In the genomic region with DNA sequence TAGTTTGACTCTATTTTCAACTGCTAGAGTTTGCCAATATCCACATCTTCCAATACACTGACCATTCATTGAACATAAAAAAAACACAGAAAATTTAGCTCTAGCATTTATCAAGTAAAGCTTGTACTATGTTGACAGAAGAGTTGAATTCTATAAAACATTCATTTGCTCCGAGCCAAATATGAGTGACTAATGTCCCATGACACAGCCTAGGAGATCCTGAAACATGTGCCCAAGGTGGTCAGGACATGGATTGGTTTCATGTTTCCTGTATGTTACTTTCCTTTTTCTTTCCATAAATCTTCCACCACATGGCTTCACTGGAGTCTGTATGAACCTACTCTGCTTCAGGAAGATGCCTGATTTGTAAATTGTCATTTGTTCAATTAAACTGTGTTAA, we compare ENCODE assay signal across 34 cellular contexts.
"Had no signal": no experiment of that assay in that cellular context is flagged by ENCODE, and none has a peak within 500 bp of the region (broad histone marks: within the 10 kb centered on the region; RNA-seq: fewer than 3 reads in every experiment).

No MANE protein-coding gene starts in this region.

- H3K27me3 Mint-ChIP-seq: activated CD4-positive, alpha-beta memory T cell treated with anti-CD3 and anti-CD28 coated beads, Interleukin-2, amount 10 ng/mL, durations not matched to agents 7 days and 5 days; activated CD8-positive, alpha-beta memory T cell treated with anti-CD3 and anti-CD28 coated beads, Interleukin-2, amount 10 ng/mL, durations not matched to agents 7 days and 5 days; activated naive CD4-positive, alpha-beta T cell treated with anti-CD3 and anti-CD28 coated beads, Interleukin-2, amount 50 U/mL, for 24 hours; activated naive CD8-positive, alpha-beta T cell treated with anti-CD3 and anti-CD28 coated beads, Interleukin-2, amount 10 ng/mL, durations not matched to agents 7 days and 5 days; activated T-helper 17 cell treated with anti-CD3 and anti-CD28 coated beads, Interleukin-2, amount 50 U/mL, for 72 hours; T-cell; T-helper 17 cell had no signal

- H3K36me3 ChIP-seq: ascending aorta, Peyer's patch, WERI-Rb-1 had no signal

- H3K27ac ChIP-seq: ascending aorta, Peyer's patch, WERI-Rb-1 had no signal

- H3K9me3 Mint-ChIP-seq: activated naive CD8-positive, alpha-beta T cell treated with anti-CD3 and anti-CD28 coated beads, Interleukin-2, amount 10 ng/mL, durations not matched to agents 7 days and 5 days had no signal

- H3K4me1 Mint-ChIP-seq: activated CD4-positive, alpha-beta memory T cell treated with anti-CD3 and anti-CD28 coated beads, Interleukin-2, amount 10 ng/mL, durations not matched to agents 7 days and 5 days; activated CD8-positive, alpha-beta memory T cell treated with anti-CD3 and anti-CD28 coated beads, Interleukin-2, amount 10 ng/mL, durations not matched to agents 7 days and 5 days; activated naive CD4-positive, alpha-beta T cell treated with anti-CD3 and anti-CD28 coated beads, Interleukin-2, amount 50 U/mL, for 24 hours; activated naive CD8-positive, alpha-beta T cell treated with anti-CD3 and anti-CD28 coated beads, Interleukin-2, amount 10 ng/mL, durations not matched to agents 7 days and 5 days; activated T-helper 17 cell treated with anti-CD3 and anti-CD28 coated beads, Interleukin-2, amount 50 U/mL, for 72 hours; T-cell; T-helper 17 cell had no signal

- H3K4me3 Mint-ChIP-seq: activated CD4-positive, alpha-beta memory T cell treated with anti-CD3 and anti-CD28 coated beads, Interleukin-2, amount 10 ng/mL, durations not matched to agents 7 days and 5 days; activated CD8-positive, alpha-beta memory T cell treated with anti-CD3 and anti-CD28 coated beads, Interleukin-2, amount 10 ng/mL, durations not matched to agents 7 days and 5 days; activated naive CD4-positive, alpha-beta T cell treated with anti-CD3 and anti-CD28 coated beads, Interleukin-2, amount 50 U/mL, for 24 hours; activated naive CD8-positive, alpha-beta T cell treated with anti-CD3 and anti-CD28 coated beads, Interleukin-2, amount 10 ng/mL, durations not matched to agents 7 days and 5 days; activated T-cell treated with anti-CD3 and anti-CD28 coated beads, Interleukin-2, amount 50 U/mL, for 72 hours; activated T-helper 17 cell treated with anti-CD3 and anti-CD28 coated beads, Interleukin-2, amount 50 U/mL, for 72 hours; T-cell; T-helper 17 cell had no signal

- H3K9me3 ChIP-seq: ascending aorta, Peyer's patch had no signal

- DNase-seq: activated CD4-positive, alpha-beta memory T cell treated with anti-CD3 and anti-CD28 coated beads, Interleukin-2, amount 10 ng/mL, durations not matched to agents 7 days and 5 days; activated CD4-positive, alpha-beta T cell treated with anti-CD3 and anti-CD28 coated beads for 1 hour; activated CD4-positive, alpha-beta T cell treated with anti-CD3 and anti-CD28 coated beads for 48 hours; activated CD4-positive, CD25-positive, alpha-beta regulatory T cell; activated CD8-positive, alpha-beta memory T cell treated with anti-CD3 and anti-CD28 coated beads for 24 hours; activated CD8-positive, alpha-beta memory T cell treated with anti-CD3 and anti-CD28 coated beads, Interleukin-2, amount 10 ng/mL, durations not matched to agents 7 days and 5 days; activated CD8-positive, alpha-beta memory T cell treated with anti-CD3 and anti-CD28 coated beads, Interleukin-2, amount 50 U/mL, for 48 hours; activated effector memory CD4-positive, alpha-beta T cell treated with anti-CD3 and anti-CD28 coated beads, Interleukin-2, amount 50 U/mL, for 16 hours; activated naive CD4-positive, alpha-beta T cell; activated naive CD8-positive, alpha-beta T cell treated with anti-CD3 and anti-CD28 coated beads, Interleukin-2, amount 10 ng/mL, durations not matched to agents 7 days and 5 days; activated T-cell treated with anti-CD3 and anti-CD28 coated beads, Interleukin-2, amount 50 U/mL, for 72 hours; amygdala; caudate nucleus; cerebellar nuclear complex; MM.1S; MV-4-11; NCI-H1092; NCI-H1436 treated with DMSO at 0.1 percent for 48 hours; NCI-H1694 treated with DMSO at 0.1 percent for 48 hours; NCI-H2029; NCI-H345; NCI-H524 treated with DMSO at 0.1 percent for 48 hours; Peyer's patch; RPMI8226; SIG-M5; T-cell; T-helper 17 cell; T-helper 9 cell; WERI-Rb-1 had no signal

- ATAC-seq: activated CD8-positive, alpha-beta memory T cell treated with anti-CD3 and anti-CD28 coated beads, Interleukin-2, amount 10 ng/mL, durations not matched to agents 7 days and 5 days; activated T-cell treated with anti-CD3 and anti-CD28 coated beads, Interleukin-2, amount 50 U/mL, for 72 hours; activated T-helper 17 cell treated with anti-CD3 and anti-CD28 coated beads, Interleukin-2, amount 50 U/mL, for 72 hours; Right ventricle myocardium inferior; SK-N-SH treated with all-trans-retinoic acid at 6 μM for 48 hours; T-cell; T-helper 17 cell had no signal

- H3K27me3 ChIP-seq: ascending aorta, Peyer's patch had no signal

- H3K27ac Mint-ChIP-seq: activated CD4-positive, alpha-beta memory T cell treated with anti-CD3 and anti-CD28 coated beads, Interleukin-2, amount 10 ng/mL, durations not matched to agents 7 days and 5 days; activated CD8-positive, alpha-beta memory T cell treated with anti-CD3 and anti-CD28 coated beads, Interleukin-2, amount 10 ng/mL, durations not matched to agents 7 days and 5 days; activated naive CD4-positive, alpha-beta T cell treated with anti-CD3 and anti-CD28 coated beads, Interleukin-2, amount 50 U/mL, for 24 hours; activated naive CD8-positive, alpha-beta T cell treated with anti-CD3 and anti-CD28 coated beads, Interleukin-2, amount 10 ng/mL, durations not matched to agents 7 days and 5 days; activated T-cell treated with anti-CD3 and anti-CD28 coated beads, Interleukin-2, amount 50 U/mL, for 72 hours; activated T-helper 17 cell treated with anti-CD3 and anti-CD28 coated beads, Interleukin-2, amount 50 U/mL, for 72 hours; T-cell; T-helper 17 cell had no signal

- H3K36me3 Mint-ChIP-seq: activated CD8-positive, alpha-beta memory T cell treated with anti-CD3 and anti-CD28 coated beads, Interleukin-2, amount 10 ng/mL, durations not matched to agents 7 days and 5 days; activated naive CD4-positive, alpha-beta T cell treated with anti-CD3 and anti-CD28 coated beads, Interleukin-2, amount 50 U/mL, for 24 hours; activated naive CD8-positive, alpha-beta T cell treated with anti-CD3 and anti-CD28 coated beads, Interleukin-2, amount 10 ng/mL, durations not matched to agents 7 days and 5 days; T-cell had no signal

- H3K4me3 ChIP-seq: ascending aorta, Peyer's patch had no signal

- H3K4me1 ChIP-seq: ascending aorta, Peyer's patch had no signal
